12 cellular contexts compared by ENCODE assay signal in the genomic region with DNA sequence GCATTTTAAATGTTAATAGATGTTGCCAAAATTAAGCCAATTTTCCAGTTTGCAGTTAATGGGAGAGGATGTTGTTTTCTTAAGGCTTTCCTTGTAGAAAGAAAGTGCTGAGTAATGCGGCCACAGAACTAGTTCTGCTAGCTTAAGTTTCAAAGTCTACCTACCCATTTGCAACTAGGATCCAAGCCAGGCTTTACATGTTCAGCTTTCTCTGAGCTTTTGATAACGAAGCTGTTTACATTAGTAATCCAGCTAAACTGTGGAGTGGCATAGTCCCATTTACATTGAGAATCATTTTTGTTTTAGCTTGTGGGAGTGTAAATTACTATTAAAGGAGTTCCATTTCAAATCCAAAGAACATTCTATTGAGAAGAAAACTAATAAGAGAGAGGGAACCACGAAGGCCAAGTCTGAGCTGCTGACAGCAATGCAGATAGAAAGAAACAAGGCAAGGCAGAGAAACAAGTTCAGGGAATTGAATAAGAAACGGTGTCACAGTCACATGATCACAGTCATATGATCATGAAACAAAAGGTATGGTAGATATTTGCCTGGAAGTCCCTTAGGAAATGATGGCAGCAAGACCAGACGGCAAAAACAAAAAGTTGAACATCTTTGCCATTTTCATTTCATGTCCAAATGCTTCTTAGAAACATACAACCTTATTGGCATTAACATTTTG.
DNase-seq lines count a peak whose midpoint lies in the region; ATAC-seq, FAIRE-seq and TF ChIP-seq lines count a peak whose summit lies in the region.
"Had no signal": no experiment of that assay in that cellular context is flagged by ENCODE, and none has a peak within 500 bp of the region (broad histone marks: within the 10 kb centered on the region; RNA-seq: fewer than 3 reads in every experiment).

No MANE protein-coding gene starts in this region.

- H2BK5ac ChIP-seq in H1 (ENCODE audit: low read depth, low read length), result 0 out of 2 replicates have a peak overlapping the region, but pooled peaks have one; percentile 3

- H3K9ac ChIP-seq in H1 (replicated peaks in 1 of 4; ENCODE audit: extremely low read depth in 1 of 4, low read depth in 3 of 4, low read length in 3 of 4), result no peak overlapping the region
- peak overlapping the region; percentile 10 for H3K9ac ChIP-seq in mucosa of stomach (ENCODE audit: low read length)

- H3K36me3 ChIP-seq in H1 (ENCODE audit: control insufficient read depth in 2 of 4, insufficient read depth in 4 of 4, low read length in 3 of 4) (no peaks in the 10 kb centered on the region), mucosa of stomach (ENCODE audit: control insufficient read depth, insufficient read depth, low read length) (no peaks in the 10 kb centered on the region), spleen (no peaks in the 10 kb centered on the region)

- H3K56ac ChIP-seq in H1 (replicated peaks; ENCODE audit: insufficient read length, low read depth, low read length), result no peak overlapping the region

- FAIRE-seq in H1 (lab: Jason Lieb, UNC), result peak; percentile 86

- H4K8ac ChIP-seq in H1 (ENCODE audit: extremely low read depth, insufficient read depth, low read length), result no peak overlapping the region

- no peak overlapping the region; the same call in 1 of the 2 replicates for H2AK5ac ChIP-seq in H1 (ENCODE audit: low read depth, low read length)

- no peak overlapping the region for H2BK12ac ChIP-seq in H1 (ENCODE audit: low read depth, low read length)

- TF ChIP-seq POLR2A in H1 (IDR thresholded peaks at IDR 0.05; ENCODE audit: control extremely low read depth in 1 of 2, low read depth in 2 of 2, low read length in 2 of 2), result no peak
- no peak for TF ChIP-seq POLR2A in spleen (IDR thresholded peaks at IDR 0.05)

- TF ChIP-seq EP300 in H1 (IDR thresholded peaks at IDR 0.05; ENCODE audit: borderline replicate concordance in 1 of 2, low read depth in 2 of 2, low read length in 2 of 2), result no peak

- H3K23ac ChIP-seq in H1 (ENCODE audit: insufficient read length), result no peak overlapping the region

- DNase-seq in Daoy (ENCODE audit: low read depth) (peak; percentile 64), NCI-H510A treated with DMSO at 0.1 percent for 48 hours (lab: John Stamatoyannopoulos, UW) (peak; percentile 59), H1 (ENCODE audit: low read depth in 1 of 2, low spot score in 2 of 2) (no peak), spleen (no peak), NCI-H146 treated with DMSO at 0.1 percent for 48 hours (lab: John Stamatoyannopoulos, UW; ENCODE audit: unreplicated experiment) (no peak)
- DNase-seq: anterior cingulate cortex; BE2C; NK-92 treated with Interleukin-12 subunit alpha and Interleukin-12 subunit beta, amount 100 ng/mL, for 24 hours; stimulated activated CD4-positive, alpha-beta T cell treated with anti-CD3 and anti-CD28 coated beads, Interleukin-12 subunit alpha, Interleukin-12 subunit beta, amount 100 ng/mL, for 4 hours had no signal

- no peaks in the 10 kb centered on the region for H4K20me1 ChIP-seq in H1 (replicated peaks in 1 of 2; ENCODE audit: control insufficient read depth in 1 of 2, insufficient read depth in 2 of 2, low read length in 2 of 2)

- H3K4me1 ChIP-seq in H1 (replicated peaks in 1 of 4; ENCODE audit: control insufficient read depth in 3 of 4, insufficient read depth in 4 of 4, low read length in 3 of 4) (peaks cover 0 to 12% (median 9%) of the 10 kb centered on the region in 4 experiments; a peak in 4 of 7 replicates), mucosa of stomach (ENCODE audit: control insufficient read depth, insufficient read depth, low read length) (peaks cover 32% of the 10 kb centered on the region), spleen (no peaks in the 10 kb centered on the region)

- H2BK120ac ChIP-seq in H1 (replicated peaks; ENCODE audit: low read depth, low read length), result no peak overlapping the region

- H2BK15ac ChIP-seq in H1 (ENCODE audit: low read length), result no peak overlapping the region

- H3K27ac ChIP-seq in H1 (ENCODE audit: low read depth, low read length) (no peak overlapping the region; the same call in 1 of the 2 replicates), spleen (no peak overlapping the region)

- H3K4ac ChIP-seq in H1 (replicated peaks; ENCODE audit: insufficient read length, low read depth, low read length), result no peak overlapping the region

- H3K79me2 ChIP-seq in H1 (ENCODE audit: control insufficient read depth in 1 of 2, insufficient read depth in 2 of 2, low read length in 2 of 2), result no peaks in the 10 kb centered on the region

- intact Hi-C loops in spleen (cut with DNase I; ENCODE audit: low total_unique reads), result no loop called here

- H3K79me1 ChIP-seq in H1 (ENCODE audit: low read depth, low read length), result no peaks in the 10 kb centered on the region

- no peak overlapping the region for H2AFZ ChIP-seq in H1 (ENCODE audit: low read length)

- no peak overlapping the region; a peak in 1 of 4 replicates for H3K4me2 ChIP-seq in H1 (ENCODE audit: insufficient read depth in 1 of 2, low read depth in 2 of 2, low read length in 2 of 2)

- H4K5ac ChIP-seq in H1 (ENCODE audit: insufficient read length, low read depth, low read length), result peak overlapping the region; percentile 6

- 74% methylated on average over 5 of the region's 5 CpGs; no CpG with 5 or more reads in 1 of the 2 experiments for WGBS in H1 (ENCODE audit: extremely low coverage in 1 of 2, insufficient coverage in 1 of 2, insufficient read length in 1 of 2, insufficient replicate concordance in 2 of 2, low coverage in 1 of 2, low lambda C conversion rate in 2 of 2, missing lambda C conversion rate in 1 of 2), 2 experiments
- 55 to 75% (median 69%) methylated on average over 5 of the region's 5 CpGs for WGBS in spleen, 5 donors

- no peak overlapping the region for H3K14ac ChIP-seq in H1 (ENCODE audit: insufficient read length)

- ATAC-seq in HG02642 (IDR thresholded peaks at IDR 0.05; ENCODE audit: poor library complexity, unreplicated experiment) (no peak), HG02588 (IDR thresholded peaks at IDR 0.05; ENCODE audit: unreplicated experiment) (no peak)

- CTCF ChIA-PET in H1 (lab: Charles Lee; ENCODE audit: partially characterized antibody), result interaction anchor here (1.8 kb wide), 1 partner anchor 132 kb away, joined by 5 read pairs; no protein-coding TSS in a partner anchor

- no peak overlapping the region for H4K91ac ChIP-seq in H1 (replicated peaks; ENCODE audit: insufficient read length, low read length)

- POLR2A ChIA-PET in H1 (lab: Charles Lee; ENCODE audit: partially characterized antibody), result interaction anchor here (1.4 kb wide), 1 partner anchor 16 kb away, joined by 4 read pairs; no protein-coding TSS in a partner anchor

- H2BK20ac ChIP-seq in H1 (ENCODE audit: low read length), result 0 out of 2 replicates have a peak overlapping the region, but pooled peaks have one; percentile 15

- no peak overlapping the region for H3K4me3 ChIP-seq in H1 (ENCODE audit: extremely low read depth in 1 of 4, insufficient read depth in 2 of 4, low read depth in 3 of 4, low read length in 4 of 4)
- H3K4me3 ChIP-seq in mucosa of stomach (ENCODE audit: low read length), result no peak overlapping the region
- no peak overlapping the region for H3K4me3 ChIP-seq in spleen

- H3K18ac ChIP-seq in H1 (ENCODE audit: extremely low read depth, low read length), result peak overlapping the region; percentile 19; the same call in 1 of the 2 replicates

- H3K27me3 ChIP-seq in H1 (replicated peaks in 1 of 4; ENCODE audit: control insufficient read depth in 3 of 4, extremely low read depth in 1 of 4, insufficient read depth in 3 of 4, low read length in 3 of 4) (no peaks in the 10 kb centered on the region), mucosa of stomach (ENCODE audit: control insufficient read depth, insufficient read depth, low read length) (no peaks in the 10 kb centered on the region), spleen (replicated peaks in 1 of 7) (no peaks in the 10 kb centered on the region)
- H3K27me3 ChIP-seq: BE2C had no signal

- no peaks in the 10 kb centered on the region for H3K23me2 ChIP-seq in H1 (ENCODE audit: low read depth, low read length)

- H3K9me3 ChIP-seq in H1 (ENCODE audit: insufficient read depth in 2 of 2, low read depth in 1 of 2, low read length in 1 of 2), result no peaks in the 10 kb centered on the region
- no peaks in the 10 kb centered on the region for H3K9me3 ChIP-seq in mucosa of stomach (ENCODE audit: control insufficient read depth, low read length)
- H3K9me3 ChIP-seq in spleen, result no peaks in the 10 kb centered on the region
- H3K9me3 ChIP-seq: BE2C had no signal

- TF ChIP-seq CTCF in H1 (IDR thresholded peaks at IDR 0.05; ENCODE audit: control extremely low read depth in 1 of 3, insufficient read depth in 1 of 3, low read depth in 1 of 3, low read length in 3 of 3) (no peak), spleen (IDR thresholded peaks at IDR 0.05 in 8 of 11, conservative IDR thresholded peaks at IDR 0.05 in 3 of 11) (no peak)

- no peak for TF ChIP-seq RAD21 in H1 (IDR thresholded peaks at IDR 0.05 in 1 of 2, conservative IDR thresholded peaks at IDR 0.05 in 1 of 2; ENCODE audit: low read depth in 2 of 2, low read length in 2 of 2)

TF ChIP-seq in H1, 55 proteins besides CTCF, POLR2A, EP300 and RAD21:
- TF ChIP-seq MAFK (IDR thresholded peaks at IDR 0.05; ENCODE audit: low read depth, low read length) (peak; percentile 39; the same call in 1 of the 2 replicates), EGR1 (IDR thresholded peaks at IDR 0.05; ENCODE audit: borderline replicate concordance, low read depth, low read length) (no peak)
- TF ChIP-seq, protein P1, sequence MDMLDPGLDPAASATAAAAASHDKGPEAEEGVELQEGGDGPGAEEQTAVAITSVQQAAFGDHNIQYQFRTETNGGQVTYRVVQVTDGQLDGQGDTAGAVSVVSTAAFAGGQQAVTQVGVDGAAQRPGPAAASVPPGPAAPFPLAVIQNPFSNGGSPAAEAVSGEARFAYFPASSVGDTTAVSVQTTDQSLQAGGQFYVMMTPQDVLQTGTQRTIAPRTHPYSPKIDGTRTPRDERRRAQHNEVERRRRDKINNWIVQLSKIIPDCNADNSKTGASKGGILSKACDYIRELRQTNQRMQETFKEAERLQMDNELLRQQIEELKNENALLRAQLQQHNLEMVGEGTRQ (IDR thresholded peaks at IDR 0.05; ENCODE audit: low read length), result peak; percentile 77

Comparison
In these comparisons a context has a peak if more than half of its experiments do, and no peak if none do; other contexts are left out.
1. DNase-seq: peak in Daoy (single experiment) and NCI-H510A treated with DMSO at 0.1 percent for 48 hours (single experiment); none in H1 (0 of 2), spleen (single experiment) and NCI-H146 treated with DMSO at 0.1 percent for 48 hours (single experiment).